14 cellular contexts compared by ENCODE assay signal in the genomic region with DNA sequence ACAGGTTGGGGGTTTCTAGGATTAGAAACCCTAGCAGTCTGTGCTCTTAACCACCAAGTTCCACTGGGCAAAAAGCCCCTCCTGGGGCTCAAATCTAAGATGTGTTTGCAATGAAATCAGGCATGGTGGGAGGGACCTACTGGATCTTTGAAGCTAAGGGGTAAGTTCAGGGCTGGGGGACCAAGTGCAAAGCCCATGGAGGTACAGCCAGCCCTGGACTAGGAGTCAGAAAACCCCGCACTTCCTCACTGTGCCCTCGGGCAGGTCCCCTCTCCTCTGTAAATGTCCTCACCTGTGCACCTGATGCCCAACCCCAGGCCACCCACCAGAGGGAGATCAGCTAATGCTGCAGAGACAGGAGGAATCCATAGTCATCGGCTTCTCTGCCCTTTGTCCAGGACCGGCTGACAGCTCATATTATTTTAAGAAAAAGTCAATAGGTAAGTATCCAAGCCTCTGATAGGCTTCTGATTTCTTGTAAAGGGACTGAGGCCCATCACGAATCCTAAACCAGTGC.
A peak's percentile ranks its signal among the peaks of the same experiment; 100 is the strongest.
DNase-seq lines count a peak whose midpoint lies in the region; ATAC-seq and TF ChIP-seq lines count a peak whose summit lies in the region.
"Had no signal": no experiment of that assay in that cellular context is flagged by ENCODE, and none has a peak within 500 bp of the region (broad histone marks: within the 10 kb centered on the region; RNA-seq: fewer than 3 reads in every experiment).

No MANE protein-coding gene starts in this region.

- no peak overlapping the region for H2AFZ ChIP-seq in GM23338

- H3K27me3 ChIP-seq in GM23338 (ENCODE audit: insufficient read depth) (no peaks in the 10 kb centered on the region), sigmoid colon (peaks cover 0 to 34% (median 0%) of the 10 kb centered on the region in 3 donors)
- H3K27me3 ChIP-seq: BLaER1 treated with 17β-estradiol and CSF1 and Interleukin-3, amounts not matched to agents 10 nM and 100 nM had no signal

- H3K27ac Mint-ChIP-seq in GM23338 (no peak overlapping the region), activated B cell treated with CpG ODN at 0.5 μM for 24 hours (peak overlapping the region; percentile 59)

- H3K4me1 Mint-ChIP-seq in GM23338 = peaks cover 22% of the 10 kb centered on the region
- H3K4me1 Mint-ChIP-seq in activated B cell treated with CpG ODN at 0.5 μM for 24 hours = peaks cover 27% of the 10 kb centered on the region

- POLR2A ChIA-PET in activated B cell treated with CpG ODN at 0.5 μM for 24 hours (lab: Charles Lee) = no interaction called here

- H3K4me1 ChIP-seq in GM23338 (ENCODE audit: insufficient read depth) (peaks cover 8% of the 10 kb centered on the region; the same call in 1 of the 2 replicates), sigmoid colon (no peaks in the 10 kb centered on the region)

- H3K27me3 Mint-ChIP-seq in GM23338 (ENCODE audit: insufficient read depth, low read depth, poor library complexity) (peaks cover 3% of the 10 kb centered on the region), activated B cell treated with CpG ODN at 0.5 μM for 24 hours (no peaks in the 10 kb centered on the region)

- no peak overlapping the region for H3K4me2 ChIP-seq in GM23338
- H3K4me2 ChIP-seq: BLaER1 treated with 17β-estradiol and CSF1 and Interleukin-3, amounts not matched to agents 10 nM and 100 nM had no signal

- H3K36me3 ChIP-seq in GM23338 (ENCODE audit: insufficient read depth) (no peaks in the 10 kb centered on the region), sigmoid colon (no peaks in the 10 kb centered on the region)

- no peaks in the 10 kb centered on the region for H3K9me3 ChIP-seq in sigmoid colon
- H3K9me3 ChIP-seq: BLaER1 treated with 17β-estradiol and CSF1 and Interleukin-3, amounts not matched to agents 10 nM and 100 nM had no signal

- H3K4me3 Mint-ChIP-seq in GM23338 (no peak overlapping the region), activated B cell treated with CpG ODN at 0.5 μM for 24 hours (no peak overlapping the region)

- H3K4me3 ChIP-seq in GM23338 (no peak overlapping the region), sigmoid colon (no peak overlapping the region)
- H3K4me3 ChIP-seq: BLaER1 treated with 17β-estradiol and CSF1 and Interleukin-3, amounts not matched to agents 10 nM and 100 nM had no signal

- CTCF ChIA-PET in activated B cell treated with CpG ODN at 0.5 μM for 24 hours (lab: Charles Lee) = no interaction called here

- no peak for TF ChIP-seq EP300 in sigmoid colon (IDR thresholded peaks at IDR 0.05)

- no peaks in the 10 kb centered on the region; the same call in 2 of the 3 replicates for H3K36me3 Mint-ChIP-seq in GM23338 (ENCODE audit: low read depth)
- H3K36me3 Mint-ChIP-seq in activated B cell treated with CpG ODN at 0.5 μM for 24 hours (ENCODE audit: low read depth) = peaks cover 96% of the 10 kb centered on the region

- H3K27ac ChIP-seq in GM23338 (ENCODE audit: low read depth) (no peak overlapping the region), sigmoid colon (no peak overlapping the region)
- H3K27ac ChIP-seq: BLaER1 treated with 17β-estradiol and CSF1 and Interleukin-3, amounts not matched to agents 10 nM and 100 nM had no signal

- WGBS in sigmoid colon, 2 donors = 75 to 76% methylated on average over 5 of the region's 5 CpGs

- no peak for TF ChIP-seq POLR2A in sigmoid colon (IDR thresholded peaks at IDR 0.05)

- intact Hi-C loops in activated B cell treated with CpG ODN at 0.5 μM for 24 hours (cut with micrococcal nuclease) = no loop called here
- intact Hi-C loops in sigmoid colon (cut with DNase I) = no loop called here

- peak; percentile 47 for DNase-seq in NCI-H146 (lab: John Stamatoyannopoulos, UW)
- no peak for DNase-seq in NCI-H146 treated with DMSO at 0.1 percent for 48 hours (lab: John Stamatoyannopoulos, UW; ENCODE audit: unreplicated experiment)
- no peak for DNase-seq in GM23338 (ENCODE audit: low spot score)
- DNase-seq in activated B cell treated with CpG ODN at 0.5 μM for 24 hours = no peak
- peak; percentile 26 for DNase-seq in sigmoid colon
- no peak for DNase-seq in NAMALWA (ENCODE audit: low spot score)
- DNase-seq in stimulated activated CD4-positive, alpha-beta T cell treated with anti-CD3 and anti-CD28 coated beads, Interleukin-4, amount 100 ng/mL, for 1 hour = no peak
- DNase-seq: 8988T, KG1, NCI-H1092, NCI-H524 treated with DMSO at 0.1 percent for 48 hours, PC-3 had no signal

- H3K9me3 Mint-ChIP-seq in GM23338 = no peaks in the 10 kb centered on the region; the same call in 2 of the 3 replicates
- H3K9me3 Mint-ChIP-seq in activated B cell treated with CpG ODN at 0.5 μM for 24 hours = no peaks in the 10 kb centered on the region

- ATAC-seq in GM23338 (peak; percentile 37), activated B cell treated with CpG ODN at 0.5 μM for 24 hours (ENCODE audit: low read depth) (no peak), GM18870 (IDR thresholded peaks at IDR 0.05; ENCODE audit: unreplicated experiment) (no peak)
- ATAC-seq: PC-3 had no signal

- no peaks in the 10 kb centered on the region for H3K9me2 ChIP-seq in GM23338 (ENCODE audit: insufficient read depth)

- H3F3A ChIP-seq in GM23338 (replicated peaks; ENCODE audit: low read depth) = no peaks in the 10 kb centered on the region

- H3K79me2 ChIP-seq in GM23338 (replicated peaks; ENCODE audit: insufficient read depth) = no peaks in the 10 kb centered on the region

- TF ChIP-seq CTCF in GM23338 (conservative IDR thresholded peaks at IDR 0.05; ENCODE audit: low read depth in 2 of 2) (peak in 1 of 2 experiments; percentile 24; a peak in 1 of 4 replicates), activated B cell treated with CpG ODN at 0.5 μM for 24 hours (IDR thresholded peaks at IDR 0.05) (no peak), sigmoid colon (IDR thresholded peaks at IDR 0.05) (no peak)

- H4K20me1 ChIP-seq in GM23338 (replicated peaks; ENCODE audit: insufficient read depth) = no peaks in the 10 kb centered on the region

TF ChIP-seq in GM23338, 12 proteins besides CTCF, POLR2A, EP300 and RAD21:
- no peak for TF ChIP-seq ZNF114 (CRISPR knock-in tag; IDR thresholded peaks at IDR 0.05)
- TF ChIP-seq, protein P1, sequence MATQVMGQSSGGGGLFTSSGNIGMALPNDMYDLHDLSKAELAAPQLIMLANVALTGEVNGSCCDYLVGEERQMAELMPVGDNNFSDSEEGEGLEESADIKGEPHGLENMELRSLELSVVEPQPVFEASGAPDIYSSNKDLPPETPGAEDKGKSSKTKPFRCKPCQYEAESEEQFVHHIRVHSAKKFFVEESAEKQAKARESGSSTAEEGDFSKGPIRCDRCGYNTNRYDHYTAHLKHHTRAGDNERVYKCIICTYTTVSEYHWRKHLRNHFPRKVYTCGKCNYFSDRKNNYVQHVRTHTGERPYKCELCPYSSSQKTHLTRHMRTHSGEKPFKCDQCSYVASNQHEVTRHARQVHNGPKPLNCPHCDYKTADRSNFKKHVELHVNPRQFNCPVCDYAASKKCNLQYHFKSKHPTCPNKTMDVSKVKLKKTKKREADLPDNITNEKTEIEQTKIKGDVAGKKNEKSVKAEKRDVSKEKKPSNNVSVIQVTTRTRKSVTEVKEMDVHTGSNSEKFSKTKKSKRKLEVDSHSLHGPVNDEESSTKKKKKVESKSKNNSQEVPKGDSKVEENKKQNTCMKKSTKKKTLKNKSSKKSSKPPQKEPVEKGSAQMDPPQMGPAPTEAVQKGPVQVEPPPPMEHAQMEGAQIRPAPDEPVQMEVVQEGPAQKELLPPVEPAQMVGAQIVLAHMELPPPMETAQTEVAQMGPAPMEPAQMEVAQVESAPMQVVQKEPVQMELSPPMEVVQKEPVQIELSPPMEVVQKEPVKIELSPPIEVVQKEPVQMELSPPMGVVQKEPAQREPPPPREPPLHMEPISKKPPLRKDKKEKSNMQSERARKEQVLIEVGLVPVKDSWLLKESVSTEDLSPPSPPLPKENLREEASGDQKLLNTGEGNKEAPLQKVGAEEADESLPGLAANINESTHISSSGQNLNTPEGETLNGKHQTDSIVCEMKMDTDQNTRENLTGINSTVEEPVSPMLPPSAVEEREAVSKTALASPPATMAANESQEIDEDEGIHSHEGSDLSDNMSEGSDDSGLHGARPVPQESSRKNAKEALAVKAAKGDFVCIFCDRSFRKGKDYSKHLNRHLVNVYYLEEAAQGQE (IDR thresholded peaks at IDR 0.05; ENCODE audit: unreplicated experiment) = no peak
- TF ChIP-seq EZH2 (IDR thresholded peaks at IDR 0.05; ENCODE audit: low read depth, unreplicated experiment) = no peak

Comparison
In these comparisons a context has a peak if more than half of its experiments do, and no peak if none do; other contexts are left out.
1. DNase-seq: peak in NCI-H146 (single experiment) and sigmoid colon (single experiment); none in NCI-H146 treated with DMSO at 0.1 percent for 48 hours (single experiment), GM23338 (single experiment), activated B cell treated with CpG ODN at 0.5 μM for 24 hours (single experiment), NAMALWA (single experiment) and stimulated activated CD4-positive, alpha-beta T cell treated with anti-CD3 and anti-CD28 coated beads, Interleukin-4, amount 100 ng/mL, for 1 hour (single experiment).